Comparison of ENCODE assay signal across 29 cellular contexts in the genomic region with DNA sequence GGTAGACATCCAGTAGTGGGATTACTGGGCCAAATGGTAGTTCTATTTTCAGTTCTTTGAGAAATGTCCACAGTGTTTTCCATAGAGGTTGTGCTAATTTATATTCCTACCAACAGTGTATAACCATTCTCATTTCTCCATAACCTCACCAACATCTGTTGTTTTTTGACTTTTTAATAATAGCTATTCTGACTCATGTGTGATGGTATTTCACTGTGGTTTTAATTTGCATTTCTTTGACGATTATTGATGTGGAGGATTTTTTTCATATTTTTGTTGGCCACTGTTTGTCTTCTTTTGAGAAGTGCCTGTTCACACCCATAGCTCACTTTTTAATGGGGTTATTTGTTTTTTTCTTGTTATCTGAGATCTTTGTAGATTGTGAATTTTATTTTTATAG.
DNase-seq lines count a peak whose midpoint lies in the region; ATAC-seq and TF ChIP-seq lines count a peak whose summit lies in the region.
"Had no signal": no experiment of that assay in that cellular context is flagged by ENCODE, and none has a peak within 500 bp of the region (broad histone marks: within the 10 kb centered on the region; RNA-seq: fewer than 3 reads in every experiment).

No MANE protein-coding gene starts in this region.

- CTCF ChIA-PET in activated CD8-positive, alpha-beta memory T cell treated with anti-CD3 and anti-CD28 coated beads, Interleukin-2, amount 10 ng/mL, durations not matched to agents 7 days and 5 days (lab: Charles Lee) = no interaction called here

- no peaks in the 10 kb centered on the region for H3K36me3 ChIP-seq in tibial nerve
- H3K36me3 ChIP-seq: colonic mucosa, left ventricle myocardium inferior, prostate gland, thyroid gland, WERI-Rb-1 had no signal

- TF ChIP-seq EP300 in tibial nerve (IDR thresholded peaks at IDR 0.05) = no peak

- DNase-seq in A172 (ENCODE audit: low spot score) (peak; percentile 8), HS-27A (ENCODE audit: low read depth) (peak; percentile 23), astrocyte of the spinal cord (ENCODE audit: low read depth, low spot score) (peak; percentile 58), foreskin fibroblast (peak; percentile 26 to 64), COLO668 (lab: John Stamatoyannopoulos, UW; ENCODE audit: unreplicated experiment) (no peak), kidney glomerular epithelial cell (lab: John Stamatoyannopoulos, UW) (no peak), tibial nerve (ENCODE audit: low spot score in 2 of 2) (no peak)
- no peak for DNase-seq in activated CD8-positive, alpha-beta memory T cell treated with anti-CD3 and anti-CD28 coated beads, Interleukin-2, amount 10 ng/mL, durations not matched to agents 7 days and 5 days
- DNase-seq: 8988T; activated CD4-positive, alpha-beta T cell treated with anti-CD3 and anti-CD28 coated beads, Interleukin-2, amount 50 U/mL, for 1 hour; activated CD8-positive, alpha-beta memory T cell treated with anti-CD3 and anti-CD28 coated beads, Interleukin-2, amount 50 U/mL, for 4 hours; activated naive CD8-positive, alpha-beta T cell treated with anti-CD3 and anti-CD28 coated beads for 36 hours; Caco-2; colonic mucosa; DMS79 treated with DMSO at 0.1 percent for 48 hours; endodermal cell; foreskin melanocyte; left ventricle myocardium inferior; NCI-H1694; stimulated activated naive CD4-positive, alpha-beta T cell; thyroid gland; WERI-Rb-1 had no signal

- peaks cover 2% of the 10 kb centered on the region for H3K9me3 Mint-ChIP-seq in activated CD8-positive, alpha-beta memory T cell treated with anti-CD3 and anti-CD28 coated beads, Interleukin-2, amount 10 ng/mL, durations not matched to agents 7 days and 5 days (ENCODE audit: low read depth)
- H3K9me3 Mint-ChIP-seq: activated T-helper 2 cell treated with anti-CD3 and anti-CD28 coated beads, Interferon-gamma antibody, Interleukin-2, Interleukin-4, amounts not matched to agents 10 μg/mL and 5 μg/mL and 100 μg/mL, durations not matched to agents 14 hours and 24 hours and 36 hours had no signal

- no peak for ATAC-seq in activated CD8-positive, alpha-beta memory T cell treated with anti-CD3 and anti-CD28 coated beads, Interleukin-2, amount 10 ng/mL, durations not matched to agents 7 days and 5 days
- ATAC-seq: K562 had no signal

- no peak overlapping the region for H3K4me3 Mint-ChIP-seq in activated CD8-positive, alpha-beta memory T cell treated with anti-CD3 and anti-CD28 coated beads, Interleukin-2, amount 10 ng/mL, durations not matched to agents 7 days and 5 days
- H3K4me3 Mint-ChIP-seq: activated naive CD8-positive, alpha-beta T cell treated with anti-CD3 and anti-CD28 coated beads for 36 hours; B cell; brain; endodermal cell; neural crest cell had no signal

- H3K27ac Mint-ChIP-seq in activated CD8-positive, alpha-beta memory T cell treated with anti-CD3 and anti-CD28 coated beads, Interleukin-2, amount 10 ng/mL, durations not matched to agents 7 days and 5 days = no peak overlapping the region
- H3K27ac Mint-ChIP-seq: activated naive CD8-positive, alpha-beta T cell treated with anti-CD3 and anti-CD28 coated beads for 36 hours; activated T-helper 2 cell treated with anti-CD3 and anti-CD28 coated beads, Interferon-gamma antibody, Interleukin-2, Interleukin-4, amounts not matched to agents 10 μg/mL and 5 μg/mL and 100 μg/mL, durations not matched to agents 14 hours and 24 hours and 36 hours; B cell; brain; endodermal cell had no signal

- no peak for TF ChIP-seq CTCF in astrocyte of the spinal cord (IDR thresholded peaks at IDR 0.05; ENCODE audit: low read depth, low read length)
- no peak for TF ChIP-seq CTCF in foreskin fibroblast (IDR thresholded peaks at IDR 0.05; ENCODE audit: low read depth, low read length)
- TF ChIP-seq CTCF in tibial nerve (IDR thresholded peaks at IDR 0.05) = no peak

- H3K27me3 ChIP-seq in tibial nerve = no peaks in the 10 kb centered on the region
- H3K27me3 ChIP-seq: colonic mucosa, thyroid gland had no signal

- no peak overlapping the region for H3K4me3 ChIP-seq in astrocyte of the spinal cord (ENCODE audit: low read depth, low read length)
- no peak overlapping the region for H3K4me3 ChIP-seq in foreskin fibroblast (ENCODE audit: low read depth in 1 of 2, low read length in 2 of 2)
- no peak overlapping the region for H3K4me3 ChIP-seq in tibial nerve
- H3K4me3 ChIP-seq: colonic mucosa, K562, left ventricle myocardium inferior, prostate gland, skin epidermis, thyroid gland had no signal

- H3K27me3 Mint-ChIP-seq in activated CD8-positive, alpha-beta memory T cell treated with anti-CD3 and anti-CD28 coated beads, Interleukin-2, amount 10 ng/mL, durations not matched to agents 7 days and 5 days = no peaks in the 10 kb centered on the region
- H3K27me3 Mint-ChIP-seq: B cell, brain had no signal

- no peak for TF ChIP-seq POLR2A in tibial nerve (IDR thresholded peaks at IDR 0.05)

- peaks cover 0 to 25% (median 1%) of the 10 kb centered on the region in 4 donors for H3K9me3 ChIP-seq in tibial nerve
- H3K9me3 ChIP-seq: Caco-2, colonic mucosa, prostate gland, thyroid gland had no signal

- in situ Hi-C loops in astrocyte of the spinal cord (cut with HindIII; ENCODE audit: low sequenced_read_pairs) = no loop called here

- no peaks in the 10 kb centered on the region for H3K4me1 Mint-ChIP-seq in activated CD8-positive, alpha-beta memory T cell treated with anti-CD3 and anti-CD28 coated beads, Interleukin-2, amount 10 ng/mL, durations not matched to agents 7 days and 5 days
- H3K4me1 Mint-ChIP-seq: activated naive CD8-positive, alpha-beta T cell treated with anti-CD3 and anti-CD28 coated beads for 36 hours; B cell; brain; endodermal cell; neural crest cell had no signal

- H3K4me1 ChIP-seq in tibial nerve = no peaks in the 10 kb centered on the region
- H3K4me1 ChIP-seq: Caco-2, colonic mucosa, left ventricle myocardium inferior, prostate gland, thyroid gland had no signal

- no peaks in the 10 kb centered on the region for H3K36me3 Mint-ChIP-seq in activated CD8-positive, alpha-beta memory T cell treated with anti-CD3 and anti-CD28 coated beads, Interleukin-2, amount 10 ng/mL, durations not matched to agents 7 days and 5 days
- H3K36me3 Mint-ChIP-seq: activated naive CD8-positive, alpha-beta T cell treated with anti-CD3 and anti-CD28 coated beads for 36 hours; brain had no signal

- no peak overlapping the region for H3K27ac ChIP-seq in tibial nerve
- H3K27ac ChIP-seq: colonic mucosa, left ventricle myocardium inferior, prostate gland, skin epidermis, thyroid gland, WERI-Rb-1 had no signal

- whole genome bisulfite sequencing in tibial nerve, 2 donors = 27 to 53% methylated on average over 1 of the region's 1 CpG

Comparison
In these comparisons a context has a peak if more than half of its experiments do, and no peak if none do; other contexts are left out.
1. DNase-seq: peak in A172 (single experiment), HS-27A (single experiment), astrocyte of the spinal cord (single experiment) and foreskin fibroblast (2 of 2); none in COLO668 (single experiment), activated CD8-positive, alpha-beta memory T cell treated with anti-CD3 and anti-CD28 coated beads, Interleukin-2, amount 10 ng/mL, durations not matched to agents 7 days and 5 days (single experiment), kidney glomerular epithelial cell (single experiment) and tibial nerve (0 of 2).